ENCODE assay signal across 8 cellular contexts in genomic region chr2:44981714-44982108, GRCh38. TPM values are rescaled to one million over a fixed set of nuclear protein-coding genes. Genes with fewer than 3 reads are reported as not detected.
A peak's percentile ranks its signal among the peaks of the same experiment; 100 is the strongest.
DNase-seq lines count a peak whose midpoint lies in the region; ATAC-seq and TF ChIP-seq lines count a peak whose summit lies in the region.

No MANE protein-coding gene starts in this region.

- no peak overlapping the region for H3K9ac ChIP-seq in adipocyte (ENCODE audit: low read length)

- intact Hi-C loops in heart right ventricle (cut with DNase I), result loop anchor here (1.0 to 2.0 kb wide), 4 partner anchors 33 to 514 kb away; no protein-coding TSS in a partner anchor

- whole genome bisulfite sequencing in heart right ventricle, 2 donors, result 14% methylated on average over 14 of the region's 14 CpGs

- H3K4me1 ChIP-seq in adipocyte (ENCODE audit: control insufficient read depth, insufficient read depth, low read length) (no peaks in the 10 kb centered on the region), heart right ventricle (no peaks in the 10 kb centered on the region)

- H3K27ac ChIP-seq in heart right ventricle, result no peak overlapping the region

- H3K9me3 ChIP-seq in adipocyte (ENCODE audit: control insufficient read depth, low read length) (peaks cover under 1% of the 10 kb centered on the region), heart right ventricle (peaks cover 0 to 3% (median 0%) of the 10 kb centered on the region in 11 donors)

- ATAC-seq in heart right ventricle, result peak; percentile 67 to 86 (median 82)
- no peak for ATAC-seq in GM21619 (IDR thresholded peaks at IDR 0.05; ENCODE audit: unreplicated experiment)
- ATAC-seq in GM19035 (IDR thresholded peaks at IDR 0.05; ENCODE audit: unreplicated experiment), result no peak

- H3K36me3 ChIP-seq in adipocyte (ENCODE audit: control insufficient read depth, insufficient read depth, low read length, severe bottlenecking), result no peaks in the 10 kb centered on the region
- no peaks in the 10 kb centered on the region for H3K36me3 ChIP-seq in heart right ventricle

- peak; percentile 16 for DNase-seq in GM12864 (ENCODE audit: low read depth)
- peak; percentile 80 for DNase-seq in NCI-H1436 (lab: John Stamatoyannopoulos, UW)
- peak; percentile 44 for DNase-seq in T follicular helper cell (ENCODE audit: low read depth)
- DNase-seq in adipocyte (ENCODE audit: low read depth), result peak; percentile 94
- peak; percentile 66 to 74 for DNase-seq in heart right ventricle
- DNase-seq in retina, result peak; percentile 85

- H3K4me3 ChIP-seq in GM12864 (ENCODE audit: low read depth, low read length) (no peak overlapping the region), adipocyte (ENCODE audit: low read length) (no peak overlapping the region), heart right ventricle (no peak overlapping the region)

- H3K27me3 ChIP-seq in adipocyte (replicated peaks; ENCODE audit: control insufficient read depth, insufficient read depth, low read length), result no peaks in the 10 kb centered on the region
- peaks cover 0 to 58% (median 31%) of the 10 kb centered on the region in 7 donors for H3K27me3 ChIP-seq in heart right ventricle

- TF ChIP-seq CTCF in GM12864 (IDR thresholded peaks at IDR 0.05; ENCODE audit: low read depth, low read length, missing control alignments) (peak; percentile 86), heart right ventricle (IDR thresholded peaks at IDR 0.05) (peak; percentile 74 to 95 (median 88))

RNA-seq across cellular contexts. Expression of gene SIX2, which starts 27.5 kb away (rescaled TPM):
- under 1 TPM; 0.17 to 0.58 (median 0.37) TPM for total RNA-seq in heart right ventricle
- 1 to 10 TPM; 1.1 to 1.9 TPM for polyA plus RNA-seq in heart right ventricle

RNA-seq across cellular contexts. Expression of gene SIX3, which starts 40.2 kb away (rescaled TPM):
- total RNA-seq in heart right ventricle, result not detected
- polyA plus RNA-seq in heart right ventricle, result not detected

Comparison
In these comparisons a context has a peak if more than half of its experiments do, and no peak if none do; other contexts are left out.
1. DNase-seq: peak in every context shown above with its lines; median percentile 94 in adipocyte; 85 in retina; 80 in NCI-H1436; 70 in heart right ventricle; 44 in T follicular helper cell; 16 in GM12864.
2. ATAC-seq: peak in heart right ventricle (8 of 8); none in GM21619 (single experiment) and GM19035 (single experiment).